18 cellular contexts compared by ENCODE assay signal in genomic region chr12:47709277-47710048, GRCh38. TPM values are rescaled to one million over a fixed set of nuclear protein-coding genes. Genes with fewer than 3 reads are reported as not detected.
DNase-seq lines count a peak whose midpoint lies in the region; ATAC-seq and TF ChIP-seq lines count a peak whose summit lies in the region.
"Had no signal": no experiment of that assay in that cellular context is flagged by ENCODE, and none has a peak within 500 bp of the region (broad histone marks: within the 10 kb centered on the region; RNA-seq: fewer than 3 reads in every experiment).

No MANE protein-coding gene starts in this region.

- no peak for TF ChIP-seq CTCF in MM.1S (IDR thresholded peaks at IDR 0.05; ENCODE audit: low read length)

- POLR2A ChIA-PET in T-cell (lab: Charles Lee) = no interaction called here

- no peaks in the 10 kb centered on the region for H3K27me3 ChIP-seq in CD4-positive, CD25-positive, alpha-beta regulatory T cell (ENCODE audit: control insufficient read depth, insufficient read depth, low read length)
- H3K27me3 ChIP-seq in Karpas-422 (ENCODE audit: low read length) (no peaks in the 10 kb centered on the region), MM.1S (replicated peaks; ENCODE audit: insufficient read depth, low read length) (no peaks in the 10 kb centered on the region)
- H3K27me3 ChIP-seq: ascending aorta, foreskin keratinocyte had no signal

- H3K4me1 Mint-ChIP-seq in CD4-positive, CD25-positive, alpha-beta regulatory T cell = peaks cover 15 to 39% (median 34%) of the 10 kb centered on the region in 4 donors
- H3K4me1 Mint-ChIP-seq in T-cell (peaks cover 32 to 40% (median 35%) of the 10 kb centered on the region in 3 donors), memory B cell (peaks cover 40% of the 10 kb centered on the region)

- no peak for ATAC-seq in CD4-positive, CD25-positive, alpha-beta regulatory T cell (ENCODE audit: low read depth in 2 of 2)
- ATAC-seq in T-cell (replicated peaks in 1 of 4) (no peak), memory B cell (ENCODE audit: low read depth) (peak; percentile 38)
- ATAC-seq: activated T-cell treated with anti-CD3 and anti-CD28 coated beads, Interleukin-2, amount 50 U/mL, for 72 hours; foreskin keratinocyte had no signal

- H2AFZ ChIP-seq in Karpas-422 (ENCODE audit: low read length) = no peak overlapping the region
- H2AFZ ChIP-seq in MM.1S (ENCODE audit: low read length) = no peak overlapping the region

- H3K9me3 ChIP-seq in CD4-positive, CD25-positive, alpha-beta regulatory T cell (ENCODE audit: control insufficient read depth in 2 of 2, low read length in 2 of 2) = no peaks in the 10 kb centered on the region
- H3K9me3 ChIP-seq in Karpas-422 (ENCODE audit: low read length) (no peaks in the 10 kb centered on the region), MM.1S (replicated peaks; ENCODE audit: insufficient read depth, low read length) (no peaks in the 10 kb centered on the region)
- H3K9me3 ChIP-seq: ascending aorta had no signal

- H3K4me3 Mint-ChIP-seq in CD4-positive, CD25-positive, alpha-beta regulatory T cell = peak overlapping the region in 2 of 4 donors; percentile 18 to 78
- H3K4me3 Mint-ChIP-seq in T-cell = no peak overlapping the region
- H3K4me3 Mint-ChIP-seq in memory B cell = peak overlapping the region; percentile 35

- peaks cover 4% of the 10 kb centered on the region for H3K27me3 Mint-ChIP-seq in CD4-positive, CD25-positive, alpha-beta regulatory T cell
- H3K27me3 Mint-ChIP-seq in T-cell = no peaks in the 10 kb centered on the region
- no peaks in the 10 kb centered on the region for H3K27me3 Mint-ChIP-seq in memory B cell

- H4K20me1 ChIP-seq in Karpas-422 (ENCODE audit: insufficient read depth, low read depth, low read length) (peaks cover 4% of the 10 kb centered on the region; the same call in 1 of the 2 replicates), MM.1S (ENCODE audit: insufficient read depth, low read length) (no peaks in the 10 kb centered on the region)

- peaks cover 4% of the 10 kb centered on the region for H3K36me3 Mint-ChIP-seq in CD4-positive, CD25-positive, alpha-beta regulatory T cell
- H3K36me3 Mint-ChIP-seq in T-cell = no peaks in the 10 kb centered on the region
- H3K36me3 Mint-ChIP-seq in memory B cell = no peaks in the 10 kb centered on the region

- H3K79me2 ChIP-seq in Karpas-422 (ENCODE audit: low read length) (peaks cover 48% of the 10 kb centered on the region), MM.1S (ENCODE audit: low read length) (peaks cover 32% of the 10 kb centered on the region)

- H3K9ac ChIP-seq in Karpas-422 (ENCODE audit: low read length) (peak overlapping the region; percentile 80), MM.1S (ENCODE audit: low read length) (no peak overlapping the region)

- peak overlapping the region in 2 of 3 donors; percentile 6 to 47 for H3K27ac Mint-ChIP-seq in CD4-positive, CD25-positive, alpha-beta regulatory T cell
- peak overlapping the region; percentile 30 to 65 for H3K27ac Mint-ChIP-seq in T-cell
- peak overlapping the region; percentile 78 for H3K27ac Mint-ChIP-seq in memory B cell
- H3K27ac Mint-ChIP-seq: activated T-cell treated with anti-CD3 and anti-CD28 coated beads, Interleukin-2, amount 50 U/mL, for 72 hours; nephron had no signal

- H3K4me2 ChIP-seq in Karpas-422 (ENCODE audit: low read depth, low read length, poor library complexity, severe bottlenecking) = peak overlapping the region; percentile 91
- H3K4me2 ChIP-seq in MM.1S (ENCODE audit: low read depth, low read length) = no peak overlapping the region

- peaks cover 11% of the 10 kb centered on the region for H3F3A ChIP-seq in MM.1S (ENCODE audit: insufficient read depth, low read length)

- H3K9me2 ChIP-seq in Karpas-422 (replicated peaks; ENCODE audit: insufficient read depth, low read length) (no peaks in the 10 kb centered on the region), MM.1S (replicated peaks; ENCODE audit: insufficient read depth, low read length) (no peaks in the 10 kb centered on the region)

- H3K9me3 Mint-ChIP-seq in CD4-positive, CD25-positive, alpha-beta regulatory T cell = no peaks in the 10 kb centered on the region
- H3K9me3 Mint-ChIP-seq in T-cell = no peaks in the 10 kb centered on the region
- no peaks in the 10 kb centered on the region for H3K9me3 Mint-ChIP-seq in memory B cell
- H3K9me3 Mint-ChIP-seq: activated T-cell treated with anti-CD3 and anti-CD28 coated beads, Interleukin-2, amount 50 U/mL, for 72 hours; nephron had no signal

- no peak for DNase-seq in CD4-positive, CD25-positive, alpha-beta regulatory T cell
- DNase-seq in Karpas-422 (peak; percentile 91), T-cell (no peak), memory B cell (ENCODE audit: low spot score in 2 of 2) (no peak), MM.1S (no peak), AG08396 (ENCODE audit: low spot score) (no peak), SK-N-DZ (ENCODE audit: low spot score) (no peak)
- DNase-seq in activated naive CD4-positive, alpha-beta T cell treated with Interleukin-2 at 50 U/mL for 16 hours = no peak
- DNase-seq: activated CD4-positive, alpha-beta T cell treated with anti-CD3 and anti-CD28 coated beads for 4 hours; activated T-cell treated with anti-CD3 and anti-CD28 coated beads, Interleukin-2, amount 50 U/mL, for 72 hours; DMS53; foreskin keratinocyte; NCI-H1930; NCI-H524; RPMI8226 had no signal

- no peaks in the 10 kb centered on the region for H3K36me3 ChIP-seq in CD4-positive, CD25-positive, alpha-beta regulatory T cell (ENCODE audit: control insufficient read depth, insufficient read depth, low read length)
- H3K36me3 ChIP-seq in Karpas-422 (ENCODE audit: insufficient read depth, low read length) (no peaks in the 10 kb centered on the region), MM.1S (replicated peaks; ENCODE audit: insufficient read depth, low read length) (no peaks in the 10 kb centered on the region)
- H3K36me3 ChIP-seq: ascending aorta had no signal

- peaks cover 34% of the 10 kb centered on the region for H3K4me1 ChIP-seq in CD4-positive, CD25-positive, alpha-beta regulatory T cell (ENCODE audit: control insufficient read depth, insufficient read depth, low read length, poor library complexity, severe bottlenecking)
- peaks cover 53% of the 10 kb centered on the region for H3K4me1 ChIP-seq in Karpas-422 (ENCODE audit: low read length)
- H3K4me1 ChIP-seq in MM.1S (ENCODE audit: low read length) = peaks cover 17% of the 10 kb centered on the region

- CTCF ChIA-PET in T-cell (lab: Charles Lee) = interaction anchor here in 1 of 2 donors (1.5 kb wide), 1 partner anchor 60 kb away, joined by 3 read pairs; no protein-coding TSS in a partner anchor

- H3K4me3 ChIP-seq in CD4-positive, CD25-positive, alpha-beta regulatory T cell (ENCODE audit: low read depth, low read length) = no peak overlapping the region
- H3K4me3 ChIP-seq in Karpas-422 (ENCODE audit: low read length) (peak overlapping the region; percentile 72), MM.1S (ENCODE audit: low read length) (no peak overlapping the region)
- H3K4me3 ChIP-seq: ascending aorta had no signal

- H3K27ac ChIP-seq in CD4-positive, CD25-positive, alpha-beta regulatory T cell (ENCODE audit: insufficient read depth, low read length, poor library complexity, severe bottlenecking) = no peak overlapping the region
- H3K27ac ChIP-seq in Karpas-422 (ENCODE audit: low read length) (peak overlapping the region; percentile 90), MM.1S (ENCODE audit: low read length) (no peak overlapping the region)
- H3K27ac ChIP-seq: ascending aorta, foreskin keratinocyte had no signal

RNA-seq across cellular contexts. Expression of gene RPAP3, which starts 3.6 kb away (rescaled TPM):
- 34.5 TPM for total RNA-seq in CD4-positive, CD25-positive, alpha-beta regulatory T cell
- polyA plus RNA-seq in CD4-positive, CD25-positive, alpha-beta regulatory T cell = 10 to 100 TPM; 31.5 to 40.2 (median 32.8) TPM
- total RNA-seq in Karpas-422 (2014; rRNA removed; shearing (Covaris generic); ENCODE audit: low replicate concordance) = 38.2 and 47.2 TPM in 2 replicates
- 10 to 100 TPM; 24.0 to 33.5 (median 29.4) TPM for total RNA-seq in T-cell
- polyA plus RNA-seq in SK-N-DZ (2014; cell fraction: cytosol; rRNA removed) = 22.9 and 25.8 TPM in 2 replicates
- polyA plus RNA-seq in SK-N-DZ (2014; cell fraction: nucleus; rRNA removed) = 17.0 and 23.8 TPM in 2 replicates

RNA-seq across cellular contexts. Expression of gene ENDOU, which starts 15.8 kb away (rescaled TPM):
- not detected for total RNA-seq in CD4-positive, CD25-positive, alpha-beta regulatory T cell
- under 1 TPM in 1 of 4 donors, not detected in 3; 0.45 TPM for polyA plus RNA-seq in CD4-positive, CD25-positive, alpha-beta regulatory T cell
- 1.2 and 10.7 TPM in 2 replicates for total RNA-seq in Karpas-422 (2014; rRNA removed; shearing (Covaris generic); ENCODE audit: low replicate concordance)
- not detected for total RNA-seq in T-cell
- 0.05 TPM in 1 of 2 replicates, not detected in the other for polyA plus RNA-seq in SK-N-DZ (2014; cell fraction: cytosol; rRNA removed)
- polyA plus RNA-seq in SK-N-DZ (2014; cell fraction: nucleus; rRNA removed) = not detected in 2 replicates
- total RNA-seq: ascending aorta had no signal
- polyA plus RNA-seq: liver had no signal

RNA-seq across cellular contexts. Expression of gene RAPGEF3, which starts 49.2 kb away (rescaled TPM):
- total RNA-seq in CD4-positive, CD25-positive, alpha-beta regulatory T cell = 0.79 TPM
- polyA plus RNA-seq in CD4-positive, CD25-positive, alpha-beta regulatory T cell = under 1 TPM in 2 of 4 donors, not detected in 2; 0.10 to 0.14 TPM
- total RNA-seq in Karpas-422 (2014; rRNA removed; shearing (Covaris generic); ENCODE audit: low replicate concordance) = 4.4 and 11.9 TPM in 2 replicates
- total RNA-seq in T-cell = under 1 TPM; 0.25 to 0.99 (median 0.82) TPM
- 1.3 and 4.6 TPM in 2 replicates for polyA plus RNA-seq in SK-N-DZ (2014; cell fraction: cytosol; rRNA removed)
- 1.6 and 2.8 TPM in 2 replicates for polyA plus RNA-seq in SK-N-DZ (2014; cell fraction: nucleus; rRNA removed)

Comparison
In these comparisons a context has a peak if more than half of its experiments do, and no peak if none do; other contexts are left out.
1. H3K27ac Mint-ChIP-seq: peak in every context shown above with its lines; median percentile 78 in memory B cell; 48 in T-cell; 26 in CD4-positive, CD25-positive, alpha-beta regulatory T cell.